Comparison of ENCODE assay signal across 8 cellular contexts in genomic region chr18:3247243-3248061, GRCh38. TPM values are rescaled to one million over a fixed set of nuclear protein-coding genes. Genes with fewer than 3 reads are reported as not detected.
DNase-seq lines count a peak whose midpoint lies in the region; ATAC-seq and TF ChIP-seq lines count a peak whose summit lies in the region.

MYL12A (plus strand) TSS chr18:3247801; CDS start chr18:3253248, 5,447 bp downstream.

- H3K27me3 ChIP-seq in heart right ventricle (no peaks in the 10 kb centered on the region), upper lobe of right lung (no peaks in the 10 kb centered on the region)

- H3K9me3 Mint-ChIP-seq in T-helper 1 cell treated with Interleukin-12 subunit alpha and Interleukin-12 subunit beta and Interleukin-4 antibody, amounts not matched to agents 30 μg/mL and 1 μg/mL, for 36 hours: no peaks in the 10 kb centered on the region

- in situ Hi-C loops in GM13977 (cut with MboI; ENCODE audit: low pct_unique_long_range_greater_than_20kb, low sequenced_read_pairs, unreplicated experiment): loop anchor here (10.0 kb wide), 3 partner anchors 93 to 313 kb away; no protein-coding TSS in a partner anchor

- H3K9me3 ChIP-seq in heart right ventricle: no peaks in the 10 kb centered on the region
- H3K9me3 ChIP-seq in upper lobe of right lung: no peaks in the 10 kb centered on the region

- H3K4me3 ChIP-seq in heart right ventricle: peak within 1 kb of the TSS; percentile 80 to 95 (median 90)
- H3K4me3 ChIP-seq in upper lobe of right lung: peak within 1 kb of the TSS; percentile 81

- DNase-seq in GM13977 (ENCODE audit: low spot score) (peak; percentile 92), NCI-H1694 (lab: John Stamatoyannopoulos, UW) (peak; percentile 83), amniotic stem cell (lab: John Stamatoyannopoulos, UW) (peak; percentile 85), heart right ventricle (peak; percentile 97 to 99), posterior vena cava (ENCODE audit: low spot score) (peak; percentile 99), upper lobe of right lung (peak; percentile 99)

- intact Hi-C loops in heart right ventricle (cut with DNase I): loop anchor here (1.0 to 10.0 kb wide), 17 partner anchors 29 to 315 kb away; partner anchors contain the start of genes LPIN2 (in 3 of the 10) and MYOM1 (in 2 of the 10)
- intact Hi-C loops in posterior vena cava (cut with DNase I): loop anchor here (5.0 to 10.0 kb wide), 3 partner anchors 93 to 590 kb away; partner anchors contain the start of gene SMCHD1 (in 1 of the 2)
- intact Hi-C loops in upper lobe of right lung (cut with DNase I): loop anchor here (5.0 to 10.0 kb wide), 2 partner anchors 93 to 310 kb away; no protein-coding TSS in a partner anchor

- peaks cover 0 to 18% (median 0%) of the 10 kb centered on the region in 9 donors for H3K36me3 ChIP-seq in heart right ventricle
- H3K36me3 ChIP-seq in upper lobe of right lung: peaks cover 15% of the 10 kb centered on the region

- peak; percentile 79 for ATAC-seq in HG02884 (IDR thresholded peaks at IDR 0.05; ENCODE audit: unreplicated experiment)
- peak; percentile 84 to 94 (median 88) for ATAC-seq in heart right ventricle
- ATAC-seq in upper lobe of right lung: peak; percentile 93

- H3K4me3 Mint-ChIP-seq in T-helper 1 cell treated with Interleukin-12 subunit alpha and Interleukin-12 subunit beta and Interleukin-4 antibody, amounts not matched to agents 30 μg/mL and 1 μg/mL, for 36 hours: peak within 1 kb of the TSS; percentile 86

- WGBS in heart right ventricle, 2 donors: 0 to 1% methylated on average over 65 of the region's 65 CpGs

- H3K27me3 Mint-ChIP-seq in T-helper 1 cell treated with Interleukin-12 subunit alpha and Interleukin-12 subunit beta and Interleukin-4 antibody, amounts not matched to agents 30 μg/mL and 1 μg/mL, for 36 hours (ENCODE audit: low read depth): no peaks in the 10 kb centered on the region

- peaks cover 35% of the 10 kb centered on the region for H3K4me1 Mint-ChIP-seq in T-helper 1 cell treated with Interleukin-12 subunit alpha and Interleukin-12 subunit beta and Interleukin-4 antibody, amounts not matched to agents 30 μg/mL and 1 μg/mL, for 36 hours (ENCODE audit: low read depth)

- H3K4me1 ChIP-seq in heart right ventricle: peaks cover 0 to 69% (median 51%) of the 10 kb centered on the region in 9 donors
- H3K4me1 ChIP-seq in upper lobe of right lung: peaks cover 40% of the 10 kb centered on the region

- peaks cover 37% of the 10 kb centered on the region for H3K36me3 Mint-ChIP-seq in T-helper 1 cell treated with Interleukin-12 subunit alpha and Interleukin-12 subunit beta and Interleukin-4 antibody, amounts not matched to agents 30 μg/mL and 1 μg/mL, for 36 hours (ENCODE audit: low read depth)

- H3K27ac ChIP-seq in heart right ventricle (peak within 1 kb of the TSS; percentile 98 to 100 (median 99)), upper lobe of right lung (peak within 1 kb of the TSS; percentile 97)

- peak within 1 kb of the TSS; percentile 95 for H3K27ac Mint-ChIP-seq in T-helper 1 cell treated with Interleukin-12 subunit alpha and Interleukin-12 subunit beta and Interleukin-4 antibody, amounts not matched to agents 30 μg/mL and 1 μg/mL, for 36 hours

- TF ChIP-seq CTCF in GM13977 (IDR thresholded peaks at IDR 0.05; ENCODE audit: extremely low read depth, insufficient read depth, missing control alignments) (no peak), heart right ventricle (IDR thresholded peaks at IDR 0.05) (no peak), upper lobe of right lung (IDR thresholded peaks at IDR 0.05) (no peak)

RNA-seq across cellular contexts. Expression of gene MYL12A, which starts in this region (rescaled TPM):
- total RNA-seq in heart right ventricle (1,000 to 10,000 TPM in 9 of 10 donors, 100 to 1,000 TPM in 1; 952 to 8,349 (median 4,124) TPM), posterior vena cava (100 to 1,000 TPM; 331 to 410 TPM), upper lobe of right lung (571 TPM)
- polyA plus RNA-seq in heart right ventricle: 1,000 to 10,000 TPM in 1 of 2 donors, 100 to 1,000 TPM in 1; 708 to 3,345 TPM

Comparison
In these comparisons a context has a peak if more than half of its experiments do, and no peak if none do; other contexts are left out.
1. Peak in every context shown above with its lines: DNase-seq, ATAC-seq, H3K4me3 ChIP-seq and H3K27ac ChIP-seq.